ENCODE assay signal across 13 cellular contexts in the genomic region with DNA sequence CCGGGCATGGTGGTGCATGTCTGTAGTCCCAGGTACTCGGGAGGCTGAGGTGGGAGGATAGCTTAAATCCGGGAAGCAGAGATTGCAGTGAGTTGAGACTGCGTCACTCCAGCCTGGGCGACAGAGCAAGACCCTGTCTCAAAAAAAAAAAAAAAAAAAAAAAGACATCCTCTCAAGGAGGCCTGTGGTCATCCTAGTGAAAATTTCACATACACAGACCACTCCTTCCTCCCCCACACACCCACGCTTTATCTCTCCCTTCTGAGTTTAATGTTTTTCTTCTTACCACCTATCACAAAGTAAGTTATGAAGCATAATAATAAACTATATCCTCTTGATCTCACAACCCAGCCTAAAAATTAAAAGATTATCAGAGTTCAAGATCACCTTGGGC. TPM values are rescaled to one million over a fixed set of nuclear protein-coding genes. Genes with fewer than 3 reads are reported as not detected.
DNase-seq lines count a peak whose midpoint lies in the region; ATAC-seq, FAIRE-seq and TF ChIP-seq lines count a peak whose summit lies in the region.
"Had no signal": no experiment of that assay in that cellular context is flagged by ENCODE, and none has a peak within 500 bp of the region (broad histone marks: within the 10 kb centered on the region; RNA-seq: fewer than 3 reads in every experiment).

No MANE protein-coding gene starts in this region.

- no peak overlapping the region for H3K4me3 Mint-ChIP-seq in activated B cell treated with CpG ODN at 0.5 μM for 24 hours
- H3K4me3 Mint-ChIP-seq in CD14-positive monocyte: no peak overlapping the region

- H3K36me3 ChIP-seq in BLaER1 (peaks cover 15% of the 10 kb centered on the region), GM06990 (ENCODE audit: control insufficient read depth, insufficient read depth, low read length) (no peaks in the 10 kb centered on the region; the same call in 1 of the 2 replicates), keratinocyte (ENCODE audit: control insufficient read depth in 2 of 2, extremely low read depth in 1 of 2, insufficient read depth in 2 of 2, low read length in 2 of 2) (peaks cover 2 to 10% of the 10 kb centered on the region in 2 experiments), left ventricle myocardium inferior (peaks cover 16% of the 10 kb centered on the region)

- H3K27ac Mint-ChIP-seq in activated B cell treated with CpG ODN at 0.5 μM for 24 hours (peak overlapping the region; percentile 99), CD14-positive monocyte (peak overlapping the region in 1 of 7 donors; percentile 96)

- H3K4me1 ChIP-seq in BLaER1 (peaks cover 50% of the 10 kb centered on the region), keratinocyte (ENCODE audit: control insufficient read depth, extremely low read depth, insufficient read depth, low read length) (peaks cover 9% of the 10 kb centered on the region), left ventricle myocardium inferior (peaks cover 30% of the 10 kb centered on the region)

- CTCF ChIA-PET in activated B cell treated with CpG ODN at 0.5 μM for 24 hours (lab: Charles Lee): no interaction called here

- no peak for TF ChIP-seq CTCF in GM06990 (IDR thresholded peaks at IDR 0.05; ENCODE audit: insufficient read depth, low read length, poor library complexity, severe bottlenecking)
- TF ChIP-seq CTCF in activated B cell treated with CpG ODN at 0.5 μM for 24 hours (IDR thresholded peaks at IDR 0.05): no peak
- no peak for TF ChIP-seq CTCF in keratinocyte (optimal IDR thresholded peaks at IDR 0.05 in 1 of 3, IDR thresholded peaks at IDR 0.05 in 1 of 3, conservative IDR thresholded peaks at IDR 0.05 in 1 of 3; ENCODE audit: extremely low read depth in 1 of 3, insufficient read depth in 2 of 3, low read length in 3 of 3)
- TF ChIP-seq CTCF in left ventricle myocardium inferior (IDR thresholded peaks at IDR 0.05; ENCODE audit: borderline replicate concordance): no peak
- no peak for TF ChIP-seq CTCF in CD14-positive monocyte (IDR thresholded peaks at IDR 0.05)

- H4K20me1 ChIP-seq in BLaER1 (no peaks in the 10 kb centered on the region), keratinocyte (ENCODE audit: control insufficient read depth, extremely low read depth, insufficient read depth, low read length) (no peaks in the 10 kb centered on the region)

- H3K9ac ChIP-seq in BLaER1 (peak overlapping the region; percentile 99; the same call in 1 of the 2 replicates), keratinocyte (ENCODE audit: control insufficient read depth, extremely low read depth, insufficient read depth, low read length) (no peak overlapping the region)

- ATAC-seq in activated B cell treated with CpG ODN at 0.5 μM for 24 hours (ENCODE audit: low read depth): no peak
- ATAC-seq in GM21390 (IDR thresholded peaks at IDR 0.05; ENCODE audit: unreplicated experiment): no peak

- H3K4me3 ChIP-seq in BLaER1 (no peak overlapping the region; the same call in 1 of the 2 replicates), GM06990 (replicated peaks; ENCODE audit: low read depth, low read length) (peak overlapping the region; percentile 69; the same call in 1 of the 2 replicates), keratinocyte (ENCODE audit: control insufficient read depth in 2 of 3, extremely low read depth in 1 of 3, insufficient read depth in 2 of 3, low read depth in 1 of 3, low read length in 3 of 3) (no peak overlapping the region), left ventricle myocardium inferior (no peak overlapping the region)

- no peaks in the 10 kb centered on the region for H3K9me3 Mint-ChIP-seq in activated B cell treated with CpG ODN at 0.5 μM for 24 hours
- H3K9me3 Mint-ChIP-seq in CD14-positive monocyte: peaks cover 0 to 7% (median 3%) of the 10 kb centered on the region in 7 donors

- H3K79me2 ChIP-seq in keratinocyte (ENCODE audit: control insufficient read depth, insufficient read depth, low read length): peaks cover 28% of the 10 kb centered on the region

- H3K27ac ChIP-seq in BLaER1: peak overlapping the region; percentile 98
- H3K27ac ChIP-seq in keratinocyte (ENCODE audit: control insufficient read depth, insufficient read depth, low read length): no peak overlapping the region
- H3K27ac ChIP-seq in left ventricle myocardium inferior (replicated peaks): no peak overlapping the region

- POLR2A ChIA-PET in activated B cell treated with CpG ODN at 0.5 μM for 24 hours (lab: Charles Lee): interaction anchor here (0.6 to 1.7 kb wide), 4 partner anchors 37 to 318 kb away, joined by 3 to 5 read pairs (median 4); no protein-coding TSS in a partner anchor

- DNase-seq in GM06990 (ENCODE audit: extremely low read depth, insufficient read length) (no peak), activated B cell treated with CpG ODN at 0.5 μM for 24 hours (no peak), keratinocyte (ENCODE audit: low read depth, low spot score) (no peak), left ventricle myocardium inferior (no peak), CD14-positive monocyte (ENCODE audit: low spot score) (no peak), SKM-1 (lab: John Stamatoyannopoulos, UW; ENCODE audit: unreplicated experiment) (no peak)
- DNase-seq: activated CD8-positive, alpha-beta memory T cell treated with anti-CD3 and anti-CD28 coated beads for 24 hours; amniotic stem cell; NCI-H2171; substantia nigra had no signal

- no peak for FAIRE-seq in keratinocyte (lab: Jason Lieb, UNC)

- H3K4me1 Mint-ChIP-seq in activated B cell treated with CpG ODN at 0.5 μM for 24 hours: peaks cover 30% of the 10 kb centered on the region
- H3K4me1 Mint-ChIP-seq in CD14-positive monocyte: peaks cover 15% of the 10 kb centered on the region

- H3K36me3 Mint-ChIP-seq in activated B cell treated with CpG ODN at 0.5 μM for 24 hours (ENCODE audit: low read depth) (peaks cover 22% of the 10 kb centered on the region), CD14-positive monocyte (peaks cover 10 to 15% of the 10 kb centered on the region in 2 donors)

- dilution Hi-C loops in keratinocyte (cut with MboI; ENCODE audit: extremely low pct_ligation_motif_present, low sequenced_read_pairs): no loop called here

- H3K4me2 ChIP-seq in BLaER1: peak overlapping the region; percentile 94
- H3K4me2 ChIP-seq in keratinocyte (ENCODE audit: control insufficient read depth, extremely low read depth, insufficient read depth, low read depth, low read length): peak overlapping the region; percentile 85

- no peaks in the 10 kb centered on the region for H3K27me3 Mint-ChIP-seq in activated B cell treated with CpG ODN at 0.5 μM for 24 hours
- peaks cover 0 to 2% (median 1%) of the 10 kb centered on the region in 3 donors for H3K27me3 Mint-ChIP-seq in CD14-positive monocyte (ENCODE audit: low read depth in 3 of 3)
- H3K27me3 Mint-ChIP-seq: dendritic cell treated with granulocyte-macrophage colony-stimulating factor and Interleukin-4, amounts not matched to agents 40 ng/mL and 50 ng/mL, for 4 days had no signal

- no peaks in the 10 kb centered on the region for H3K27me3 ChIP-seq in BLaER1
- H3K27me3 ChIP-seq in GM06990 (replicated peaks; ENCODE audit: control insufficient read depth, insufficient read depth, low read length): no peaks in the 10 kb centered on the region
- no peaks in the 10 kb centered on the region for H3K27me3 ChIP-seq in keratinocyte (ENCODE audit: control insufficient read depth, extremely low read depth, insufficient read depth, low read length)
- H3K27me3 ChIP-seq in left ventricle myocardium inferior (ENCODE audit: low read depth): no peaks in the 10 kb centered on the region

- no peak overlapping the region for H2AFZ ChIP-seq in keratinocyte (ENCODE audit: control insufficient read depth, low read length)

- H3K9me3 ChIP-seq in BLaER1 (peaks cover 16% of the 10 kb centered on the region), keratinocyte (ENCODE audit: control insufficient read depth, low read depth, low read length) (no peaks in the 10 kb centered on the region), left ventricle myocardium inferior (replicated peaks) (peaks cover 5% of the 10 kb centered on the region)

- no peaks in the 10 kb centered on the region for H3K9me1 ChIP-seq in keratinocyte (ENCODE audit: control insufficient read depth, extremely low read depth, insufficient read depth, low read length)

- intact Hi-C loops in activated B cell treated with CpG ODN at 0.5 μM for 24 hours (cut with micrococcal nuclease): no loop called here
- intact Hi-C loops in left ventricle myocardium inferior (cut with micrococcal nuclease): no loop called here
- intact Hi-C loops in CD14-positive monocyte (cut with micrococcal nuclease): loop anchor here in 1 of 2 donors (5.0 kb wide), 1 partner anchor 111 kb away; the partner anchor contains the start of gene BPTF

RNA-seq across cellular contexts. Expression of gene NOL11, which starts 1.3 kb away (rescaled TPM):
- total RNA-seq in activated B cell treated with CpG ODN at 0.5 μM for 24 hours (67.9 and 70.6 TPM in 2 replicates), left ventricle myocardium inferior (25.3 TPM)
- polyA plus RNA-seq in keratinocyte (40.3 to 63.0 TPM (median 46.7 TPM) in 3 replicates), CD14-positive monocyte (1 to 10 TPM; 5.2 to 6.1 TPM)
- polyA plus RNA-seq in keratinocyte (2011; ENCODE audit: low read depth): 135 TPM
- polyA plus RNA-seq in keratinocyte (2011; cell fraction: cytosol; rRNA removed): 20.0 and 42.1 TPM in 2 replicates
- 39.1 and 52.3 TPM in 2 replicates for polyA plus RNA-seq in keratinocyte (2011; cell fraction: nucleus; rRNA removed)
- polyA plus RNA-seq in keratinocyte (2012; ENCODE audit: low replicate concordance): 29.8 and 48.5 TPM in 2 replicates
- 10.8 to 43.2 TPM (median 27.0 TPM) in 3 replicates for polyA minus RNA-seq in keratinocyte
- 33.6 TPM for polyA minus RNA-seq in keratinocyte (2011; cell fraction: cytosol; rRNA and poly(A)+ RNA removed)
- 28.2 and 40.2 TPM in 2 replicates for polyA minus RNA-seq in keratinocyte (2011; cell fraction: nucleus; rRNA and poly(A)+ RNA removed)
